Comparison of ENCODE assay signal across 26 cellular contexts in genomic region chr19:43457809-43458208, GRCh38. TPM values are rescaled to one million over a fixed set of nuclear protein-coding genes. Genes with fewer than 3 reads are reported as not detected.
"Had no signal": no experiment of that assay in that cellular context is flagged by ENCODE, and none has a peak within 500 bp of the region (broad histone marks: within the 10 kb centered on the region; RNA-seq: fewer than 3 reads in every experiment).

No MANE protein-coding gene starts in this region.

- H3K4me3 ChIP-seq: SJSA1 had no signal

- H3K27ac Mint-ChIP-seq: activated B cell treated with CpG ODN at 0.5 μM for 24 hours; activated CD4-positive, alpha-beta memory T cell treated with anti-CD3 and anti-CD28 coated beads, Interleukin-2, amount 10 ng/mL, durations not matched to agents 7 days and 5 days; activated naive CD4-positive, alpha-beta T cell treated with anti-CD3 and anti-CD28 coated beads for 36 hours; activated naive CD8-positive, alpha-beta T cell; activated T-helper 17 cell treated with anti-CD3 and anti-CD28 coated beads, Interleukin-2, amount 50 U/mL, for 72 hours; T-helper 1 cell treated with Interleukin-12 subunit alpha and Interleukin-12 subunit beta and Interleukin-4 antibody, amounts not matched to agents 30 μg/mL and 1 μg/mL, for 36 hours had no signal

- H3K36me3 ChIP-seq: SJSA1 had no signal

- H3K4me3 Mint-ChIP-seq: activated B cell treated with CpG ODN at 0.5 μM for 24 hours; activated CD4-positive, alpha-beta memory T cell treated with anti-CD3 and anti-CD28 coated beads, Interleukin-2, amount 10 ng/mL, durations not matched to agents 7 days and 5 days; activated naive CD4-positive, alpha-beta T cell treated with anti-CD3 and anti-CD28 coated beads for 36 hours; activated naive CD8-positive, alpha-beta T cell; activated T-helper 17 cell treated with anti-CD3 and anti-CD28 coated beads, Interleukin-2, amount 50 U/mL, for 72 hours; T-helper 1 cell treated with Interleukin-12 subunit alpha and Interleukin-12 subunit beta and Interleukin-4 antibody, amounts not matched to agents 30 μg/mL and 1 μg/mL, for 36 hours had no signal

- ATAC-seq: activated T-helper 17 cell treated with anti-CD3 and anti-CD28 coated beads, Interleukin-2, amount 50 U/mL, for 72 hours; PC-3 had no signal

- DNase-seq: activated B cell treated with CpG ODN at 0.5 μM for 24 hours; activated CD4-positive, alpha-beta memory T cell treated with anti-CD3 and anti-CD28 coated beads, Interleukin-2, amount 10 ng/mL, durations not matched to agents 7 days and 5 days; activated CD4-positive, alpha-beta T cell treated with anti-CD3 and anti-CD28 coated beads for 1 hour; activated CD4-positive, alpha-beta T cell treated with anti-CD3 and anti-CD28 coated beads, Interleukin-2, amount 50 U/mL, for 1 hour; activated gamma-delta T cell; activated naive CD4-positive, alpha-beta T cell treated with anti-CD3 and anti-CD28 coated beads for 36 hours; activated T-cell treated with anti-CD3 and anti-CD28 coated beads for 4 hours; activated T-cell treated with anti-CD3 and anti-CD28 coated beads, Interleukin-2, amount 50 U/mL, for 48 hours; cerebellar nuclear complex; Karpas-422; NCI-H1105 treated with DMSO at 0.1 percent for 48 hours; NCI-H1436 treated with DMSO at 0.1 percent for 48 hours; NCI-H187; NCI-H2081 treated with DMSO at 0.1 percent for 48 hours; NCI-H2171; NCI-H2227 treated with DMSO at 0.1 percent for 48 hours; NCI-H774; PC-3; SHP77 had no signal

- H3K27ac ChIP-seq: SJSA1 had no signal

- H3K27me3 ChIP-seq: SJSA1 had no signal

- H3K4me1 Mint-ChIP-seq: activated B cell treated with CpG ODN at 0.5 μM for 24 hours had no signal

- H3K27me3 Mint-ChIP-seq: activated naive CD8-positive, alpha-beta T cell; activated T-helper 17 cell treated with anti-CD3 and anti-CD28 coated beads, Interleukin-2, amount 50 U/mL, for 72 hours had no signal

- H3K9me3 Mint-ChIP-seq: activated B cell treated with CpG ODN at 0.5 μM for 24 hours; activated CD4-positive, alpha-beta memory T cell treated with anti-CD3 and anti-CD28 coated beads, Interleukin-2, amount 10 ng/mL, durations not matched to agents 7 days and 5 days; activated naive CD4-positive, alpha-beta T cell treated with anti-CD3 and anti-CD28 coated beads for 36 hours; activated T-helper 17 cell treated with anti-CD3 and anti-CD28 coated beads, Interleukin-2, amount 50 U/mL, for 72 hours; T-helper 1 cell treated with Interleukin-12 subunit alpha and Interleukin-12 subunit beta and Interleukin-4 antibody, amounts not matched to agents 30 μg/mL and 1 μg/mL, for 36 hours had no signal

RNA-seq across cellular contexts. Expression of gene LYPD3, which starts 7.6 kb away (rescaled TPM):
- total RNA-seq: activated B cell treated with CpG ODN at 0.5 μM for 24 hours, cardiac septum had no signal

RNA-seq across cellular contexts. Expression of gene TEX101, which starts 43.1 kb away (rescaled TPM):
- total RNA-seq: activated B cell treated with CpG ODN at 0.5 μM for 24 hours; activated CD4-positive, alpha-beta memory T cell treated with anti-CD3 and anti-CD28 coated beads, Interleukin-2, amount 10 ng/mL, durations not matched to agents 7 days and 5 days; activated CD8-positive, alpha-beta memory T cell treated with anti-CD3 and anti-CD28 coated beads for 36 hours; activated naive CD4-positive, alpha-beta T cell treated with anti-CD3 and anti-CD28 coated beads for 36 hours; activated T-helper 17 cell treated with anti-CD3 and anti-CD28 coated beads, Interleukin-2, amount 50 U/mL, for 72 hours; cardiac septum; NCI-H460; PC-3; SJSA1 had no signal
